In genomic region chr19:16660763-16661479, GRCh38 we compare ENCODE assay signal across 8 cellular contexts. TPM values are rescaled to one million over a fixed set of nuclear protein-coding genes. Genes with fewer than 3 reads are reported as not detected.
DNase-seq lines count a peak whose midpoint lies in the region; ATAC-seq and TF ChIP-seq lines count a peak whose summit lies in the region.

Gene TMEM38A (plus strand): TSS chr19:16661139. CDS start chr19:16661218, 79 bp downstream.

- H2AFZ ChIP-seq in fibroblast of lung (ENCODE audit: low read length), result peak within 1 kb of the TSS; percentile 97

- peak within 1 kb of the TSS; percentile 99 for H3K27ac Mint-ChIP-seq in nephron progenitor cell

- H3K4me1 Mint-ChIP-seq in activated T-cell treated with anti-CD3 and anti-CD28 coated beads, Interleukin-2, amount 50 U/mL, for 4 hours (ENCODE audit: low read depth), result peaks cover 32% of the 10 kb centered on the region
- peaks cover 37% of the 10 kb centered on the region for H3K4me1 Mint-ChIP-seq in nephron progenitor cell

- DNase-seq in AG04450 (ENCODE audit: low read depth, low spot score) (no peak), GM19238 (ENCODE audit: insufficient read length, low spot score) (peak; percentile 40), NCI-H146 (lab: John Stamatoyannopoulos, UW) (peak; percentile 79), fibroblast of lung (ENCODE audit: low read depth in 2 of 2) (no peak), nephron progenitor cell (peak; percentile 60), upper lobe of left lung (peak; percentile 71 to 91), SKM-1 (lab: John Stamatoyannopoulos, UW; ENCODE audit: unreplicated experiment) (no peak)
- DNase-seq in activated T-cell treated with anti-CD3 and anti-CD28 coated beads, Interleukin-2, amount 50 U/mL, for 4 hours, result peak; percentile 27

- H3K4me1 ChIP-seq in fibroblast of lung (ENCODE audit: control insufficient read depth, extremely low read depth, insufficient read depth, low read length) (peaks cover 2% of the 10 kb centered on the region), upper lobe of left lung (peaks cover 27 to 53% (median 31%) of the 10 kb centered on the region in 4 donors)

- H3K36me3 ChIP-seq in fibroblast of lung (ENCODE audit: control insufficient read depth, insufficient read depth, low read length), result peaks cover 3% of the 10 kb centered on the region
- H3K36me3 ChIP-seq in upper lobe of left lung, result peaks cover 5 to 28% (median 17%) of the 10 kb centered on the region in 4 donors

- CTCF ChIA-PET in AG04450 (lab: Charles Lee), result interaction anchor here (0.8 kb wide), 1 partner anchor 74 kb away, joined by 3 read pairs; no protein-coding TSS in a partner anchor

- ATAC-seq in activated T-cell treated with anti-CD3 and anti-CD28 coated beads, Interleukin-2, amount 50 U/mL, for 4 hours, result peak; percentile 5 to 7
- peak; percentile 59 for ATAC-seq in upper lobe of left lung (ENCODE audit: low FRiP score in 2 of 2)

- peak within 1 kb of the TSS; percentile 98 for H3K4me3 Mint-ChIP-seq in activated T-cell treated with anti-CD3 and anti-CD28 coated beads, Interleukin-2, amount 50 U/mL, for 4 hours
- peak within 1 kb of the TSS; percentile 99 for H3K4me3 Mint-ChIP-seq in nephron progenitor cell

- peak within 1 kb of the TSS; percentile 93 for H3K4me2 ChIP-seq in fibroblast of lung (ENCODE audit: extremely low read depth, insufficient read depth, low read length)

- POLR2A ChIA-PET in AG04450 (lab: Yijun Ruan, JAX), result interaction anchor here (0.5 to 1.4 kb wide), 4 partner anchors 9 to 23 kb away, joined by 3 to 9 read pairs (median 6); no protein-coding TSS in a partner anchor

- H3K9me3 ChIP-seq in AG04450 (ENCODE audit: control insufficient read depth, insufficient read depth, low read length) (peaks cover 5% of the 10 kb centered on the region; the same call in 1 of the 2 replicates), fibroblast of lung (ENCODE audit: control insufficient read depth, insufficient read depth, low read depth, low read length) (no peaks in the 10 kb centered on the region), upper lobe of left lung (no peaks in the 10 kb centered on the region)

- H3K4me3 ChIP-seq in AG04450 (ENCODE audit: low read depth, low read length), result peak within 1 kb of the TSS; percentile 97
- peak within 1 kb of the TSS; percentile 73 to 94 (median 87) for H3K4me3 ChIP-seq in fibroblast of lung (replicated peaks in 1 of 4; ENCODE audit: control extremely low read depth in 1 of 4, insufficient read depth in 1 of 4, low read depth in 3 of 4, low read length in 4 of 4)
- peak within 1 kb of the TSS; percentile 53 to 90 (median 84) for H3K4me3 ChIP-seq in upper lobe of left lung

- H3K36me3 Mint-ChIP-seq in activated T-cell treated with anti-CD3 and anti-CD28 coated beads, Interleukin-2, amount 50 U/mL, for 4 hours (ENCODE audit: insufficient read depth), result peaks cover 14% of the 10 kb centered on the region
- peaks cover 23% of the 10 kb centered on the region for H3K36me3 Mint-ChIP-seq in nephron progenitor cell (ENCODE audit: low read depth)

- WGBS in upper lobe of left lung, 2 donors, result 0 to 3% methylated on average over 17 to 30 of the region's 76 CpGs

- no peak for TF ChIP-seq EP300 in upper lobe of left lung (IDR thresholded peaks at IDR 0.05)

- H3K27ac ChIP-seq in AG04450 (ENCODE audit: low read depth, low read length) (peak within 1 kb of the TSS; percentile 86), fibroblast of lung (ENCODE audit: insufficient read depth, low read length) (peak within 1 kb of the TSS; percentile 94), upper lobe of left lung (peak within 1 kb of the TSS; percentile 84 to 98 (median 91))

- H3K9ac ChIP-seq in fibroblast of lung (ENCODE audit: insufficient read depth, low read length), result peak within 1 kb of the TSS; percentile 79

- H3K27me3 ChIP-seq in AG04450 (ENCODE audit: control insufficient read depth, insufficient read depth, low read length) (no peaks in the 10 kb centered on the region), fibroblast of lung (ENCODE audit: control insufficient read depth, insufficient read depth, low read length) (no peaks in the 10 kb centered on the region), upper lobe of left lung (no peaks in the 10 kb centered on the region)

- TF ChIP-seq CTCF in AG04450 (IDR thresholded peaks at IDR 0.05; ENCODE audit: low read depth, low read length) (no peak), fibroblast of lung (conservative IDR thresholded peaks at IDR 0.05 in 1 of 2, IDR thresholded peaks at IDR 0.05 in 1 of 2; ENCODE audit: low read depth in 1 of 2, low read length in 2 of 2) (no peak), nephron progenitor cell (IDR thresholded peaks at IDR 0.05) (no peak), upper lobe of left lung (IDR thresholded peaks at IDR 0.05) (no peak)

- no peaks in the 10 kb centered on the region for H4K20me1 ChIP-seq in fibroblast of lung (ENCODE audit: control insufficient read depth, extremely low read depth, insufficient read depth, low read length)

- no peaks in the 10 kb centered on the region for H3K27me3 Mint-ChIP-seq in activated T-cell treated with anti-CD3 and anti-CD28 coated beads, Interleukin-2, amount 50 U/mL, for 4 hours (ENCODE audit: low read depth)
- H3K27me3 Mint-ChIP-seq in nephron progenitor cell (ENCODE audit: low read depth, poor library complexity), result peaks cover 39% of the 10 kb centered on the region

- TF ChIP-seq POLR2A in upper lobe of left lung (IDR thresholded peaks at IDR 0.05), result peak in 1 of 4 donors; percentile 32

- H3K9me3 Mint-ChIP-seq in activated T-cell treated with anti-CD3 and anti-CD28 coated beads, Interleukin-2, amount 50 U/mL, for 4 hours, result no peaks in the 10 kb centered on the region
- H3K9me3 Mint-ChIP-seq in nephron progenitor cell, result no peaks in the 10 kb centered on the region

- peaks cover 29% of the 10 kb centered on the region for H3K79me2 ChIP-seq in fibroblast of lung (ENCODE audit: control insufficient read depth, insufficient read depth, low read length)

RNA-seq across cellular contexts. Expression of gene TMEM38A, which starts in this region (rescaled TPM):
- polyA plus RNA-seq in AG04450 (2011; rRNA removed) (2.2 and 2.4 TPM in 2 replicates), fibroblast of lung (1.2 and 1.3 TPM in 2 replicates)
- 3.3 TPM in 2 replicates for polyA minus RNA-seq in AG04450 (2011; rRNA and poly(A)+ RNA removed)
- under 1 TPM; 0.27 to 0.89 (median 0.45) TPM for total RNA-seq in activated T-cell treated with anti-CD3 and anti-CD28 coated beads, Interleukin-2, amount 50 U/mL, for 4 hours
- total RNA-seq in fibroblast of lung (1.8 and 2.0 TPM in 2 replicates), upper lobe of left lung (1 to 10 TPM; 5.1 to 8.4 (median 5.9) TPM)
- polyA plus RNA-seq in fibroblast of lung (2012), result 0.99 and 1.1 TPM in 2 replicates
- polyA minus RNA-seq in fibroblast of lung (ENCODE audit: low replicate concordance), result 0.15 and 16.5 TPM in 2 replicates

Comparison
In these comparisons a context has a peak if more than half of its experiments do, and no peak if none do; other contexts are left out.
1. Peak in DNase-seq and ATAC-seq in activated T-cell treated with anti-CD3 and anti-CD28 coated beads, Interleukin-2, amount 50 U/mL, for 4 hours; RNA of the gene not detected or under 1 TPM.
2. DNase-seq: peak in GM19238 (single experiment), NCI-H146 (single experiment), nephron progenitor cell (single experiment) and upper lobe of left lung (2 of 2); none in AG04450 (single experiment), fibroblast of lung (0 of 2) and SKM-1 (single experiment).
3. Peak in every context shown above with its lines, with median percentiles within 50 percentile points of each other: H3K27ac ChIP-seq and H3K4me3 ChIP-seq.